In the genomic region with DNA sequence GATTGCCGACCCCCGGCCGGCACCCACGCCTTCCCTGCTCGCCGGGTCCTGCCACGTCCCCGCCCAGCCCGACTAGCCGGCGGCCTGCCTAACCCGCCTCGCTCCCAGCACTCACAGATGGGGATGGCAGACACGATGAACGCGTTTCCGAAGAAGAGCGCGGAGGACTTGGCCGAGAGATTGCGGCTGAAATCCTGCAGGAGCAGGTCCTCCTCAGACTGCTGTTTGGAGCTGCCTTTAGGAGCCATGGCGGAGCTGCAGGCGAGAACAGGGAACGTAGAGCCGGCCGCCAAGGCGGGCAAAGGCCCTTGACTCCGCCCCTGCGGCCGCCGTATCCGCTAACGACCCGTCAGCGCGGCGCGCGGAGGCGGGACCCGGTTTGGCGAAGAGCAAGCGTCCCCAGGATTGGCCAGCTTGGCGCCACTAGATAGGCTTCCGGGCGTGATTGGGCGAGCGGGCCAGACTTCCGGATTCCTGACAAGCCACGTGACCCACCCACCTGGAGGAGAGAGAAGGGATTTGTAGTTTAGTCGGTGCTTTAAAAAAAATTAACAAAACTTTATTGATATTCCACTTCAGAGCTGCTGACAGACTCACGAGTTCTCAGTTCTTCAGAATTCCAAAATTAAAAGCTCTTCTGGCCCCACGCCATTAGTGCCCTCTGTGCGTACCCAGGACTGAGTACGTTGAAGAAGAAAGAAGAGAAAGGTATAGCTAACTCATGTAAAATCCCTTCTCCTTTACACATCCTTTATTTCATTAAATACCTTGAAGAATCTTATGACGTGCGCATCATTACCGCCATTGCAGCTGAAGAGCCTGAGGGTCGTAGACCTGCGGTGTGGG, we compare ENCODE assay signal across 8 cellular contexts. TPM values are rescaled to one million over a fixed set of nuclear protein-coding genes. Genes with fewer than 3 reads are reported as not detected.
A peak's percentile ranks its signal among the peaks of the same experiment; 100 is the strongest.
DNase-seq lines count a peak whose midpoint lies in the region; ATAC-seq and TF ChIP-seq lines count a peak whose summit lies in the region.

A gene (minus strand): TSS at position 276 of the 846 bp plus-strand sequence. CDS start 28 bp downstream, at position 248.

- DNase-seq in AG20443 (ENCODE audit: low spot score) (peak; percentile 97), NCI-H510A (lab: John Stamatoyannopoulos, UW) (peak; percentile 98), cerebellum (ENCODE audit: low spot score) (peak; percentile 95), islet precursor cell (peak; percentile 99)
- peak; percentile 97 for DNase-seq in activated CD4-positive, alpha-beta T cell treated with anti-CD3 and anti-CD28 coated beads for 1 hour
- peak; percentile 96 to 99 (median 98) for DNase-seq in stimulated activated CD4-positive, alpha-beta T cell treated with anti-CD3 and anti-CD28 coated beads, Interleukin-12 subunit alpha, Interleukin-12 subunit beta, amount 100 ng/mL, for 48 hours (ENCODE audit: low read depth in 2 of 3, low spot score in 1 of 3)

- peak; percentile 100 for ATAC-seq in HG03432 (IDR thresholded peaks at IDR 0.05; ENCODE audit: unreplicated experiment)

- peak; percentile 86 for TF ChIP-seq POLR2A in GM19099 (IDR thresholded peaks at IDR 0.05; ENCODE audit: extremely low read depth, insufficient read length, low read depth)

RNA-seq across cellular contexts. Expression of the gene that starts here (rescaled TPM):
- total RNA-seq in cerebellum: 77.5 TPM

Comparison
In these comparisons a context has a peak if more than half of its experiments do, and no peak if none do; other contexts are left out.
1. Peak in every context shown above with its lines: DNase-seq and ATAC-seq.